Comparison of ENCODE assay signal across 1 cellular context in genomic region chr17:49633762-49634486, GRCh38.
TF ChIP-seq lines count a peak whose summit lies in the region.

No MANE protein-coding gene starts in this region.

TF ChIP-seq in SK-N-SH treated with all-trans-retinoic acid at 6 μM for 48 hours, 23 proteins besides CTCF, POLR2A, EP300 and RAD21 (continued from another document):
- TF ChIP-seq POU6F1 (CRISPR knock-in tag; IDR thresholded peaks at IDR 0.05; ENCODE audit: borderline replicate concordance, low read depth), result no peak
- no peak for TF ChIP-seq OSR1 (CRISPR knock-in tag; IDR thresholded peaks at IDR 0.05)
- TF ChIP-seq CREB5 (CRISPR knock-in tag; IDR thresholded peaks at IDR 0.05; ENCODE audit: low read depth), result no peak
- TF ChIP-seq ZNF8 (CRISPR knock-in tag; IDR thresholded peaks at IDR 0.05), result no peak
- no peak for TF ChIP-seq TOX (CRISPR knock-in tag; IDR thresholded peaks at IDR 0.05; ENCODE audit: borderline replicate concordance)
- TF ChIP-seq ARNTL (CRISPR knock-in tag; IDR thresholded peaks at IDR 0.05; ENCODE audit: borderline replicate concordance, low read depth), result no peak
- TF ChIP-seq CSDC2 (CRISPR knock-in tag; IDR thresholded peaks at IDR 0.05), result no peak
